Comparison of ENCODE assay signal across 8 cellular contexts in the genomic region with DNA sequence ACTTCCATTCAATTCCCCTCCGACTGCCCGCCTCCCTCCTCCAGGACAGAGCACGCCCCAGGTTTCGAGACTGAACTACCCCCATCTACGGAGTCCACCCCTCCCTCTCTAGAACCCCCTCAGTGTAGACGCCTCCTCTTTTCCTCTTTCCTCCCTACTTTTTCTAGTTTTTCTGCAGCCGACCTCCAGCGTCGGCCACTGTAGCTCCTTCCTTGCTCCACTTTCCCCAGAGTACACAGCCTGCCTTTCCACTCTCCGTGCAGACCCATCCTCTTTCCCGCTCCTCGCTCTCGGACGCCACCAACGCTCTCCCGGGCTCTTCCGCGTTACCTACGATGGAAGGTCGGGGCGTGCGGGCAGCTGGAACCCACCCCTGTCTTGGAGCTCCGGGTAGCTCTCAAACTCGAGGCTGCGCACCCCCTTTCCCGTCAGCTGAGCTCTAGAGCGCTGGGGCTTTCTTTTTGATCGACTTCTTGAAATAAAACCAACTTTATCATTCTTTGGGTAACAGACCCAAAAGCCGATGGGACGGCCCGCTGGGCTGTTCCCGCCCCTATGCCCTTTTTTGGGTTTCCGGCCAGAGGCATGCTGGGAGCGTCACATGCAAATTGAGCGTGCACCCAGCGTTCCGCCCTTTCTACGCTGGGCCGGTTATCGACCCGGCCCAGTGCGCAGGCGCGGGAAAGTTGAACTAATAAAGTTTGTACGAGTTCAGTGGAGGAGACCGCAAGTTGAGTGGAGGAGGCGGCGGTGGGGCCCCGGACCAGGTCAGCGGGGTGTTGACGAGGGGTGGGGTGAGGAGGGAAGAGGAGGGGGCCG. TPM values are rescaled to one million over a fixed set of nuclear protein-coding genes. Genes with fewer than 3 reads are reported as not detected.
DNase-seq lines count a peak whose midpoint lies in the region; ATAC-seq and TF ChIP-seq lines count a peak whose summit lies in the region.

A gene with protein sequence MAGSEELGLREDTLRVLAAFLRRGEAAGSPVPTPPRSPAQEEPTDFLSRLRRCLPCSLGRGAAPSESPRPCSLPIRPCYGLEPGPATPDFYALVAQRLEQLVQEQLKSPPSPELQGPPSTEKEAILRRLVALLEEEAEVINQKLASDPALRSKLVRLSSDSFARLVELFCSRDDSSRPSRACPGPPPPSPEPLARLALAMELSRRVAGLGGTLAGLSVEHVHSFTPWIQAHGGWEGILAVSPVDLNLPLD (plus strand): TSS at position 633 of the 819 bp plus-strand sequence. CDS start 760 bp downstream, outside the sequence.
A gene with protein sequence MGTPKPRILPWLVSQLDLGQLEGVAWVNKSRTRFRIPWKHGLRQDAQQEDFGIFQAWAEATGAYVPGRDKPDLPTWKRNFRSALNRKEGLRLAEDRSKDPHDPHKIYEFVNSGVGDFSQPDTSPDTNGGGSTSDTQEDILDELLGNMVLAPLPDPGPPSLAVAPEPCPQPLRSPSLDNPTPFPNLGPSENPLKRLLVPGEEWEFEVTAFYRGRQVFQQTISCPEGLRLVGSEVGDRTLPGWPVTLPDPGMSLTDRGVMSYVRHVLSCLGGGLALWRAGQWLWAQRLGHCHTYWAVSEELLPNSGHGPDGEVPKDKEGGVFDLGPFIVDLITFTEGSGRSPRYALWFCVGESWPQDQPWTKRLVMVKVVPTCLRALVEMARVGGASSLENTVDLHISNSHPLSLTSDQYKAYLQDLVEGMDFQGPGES (minus strand): TSS at position 557 of the 819 bp plus-strand sequence. CDS start 1,019 bp downstream, outside the sequence.

- H3K4me3 Mint-ChIP-seq in endothelial cell (ENCODE audit: unreplicated experiment): peak within 1 kb of the TSS; percentile 97

- 0 out of 2 replicates have a peak, but pooled peaks cover under 1% of the 10 kb centered on the region for H3K9me3 ChIP-seq in HUES64 (ENCODE audit: insufficient read depth, low read depth, low read length)

- DNase-seq in D341Med (ENCODE audit: low spot score): peak; percentile 95
- DNase-seq in OCI-M1 (lab: John Stamatoyannopoulos, UW): peak; percentile 99
- peak; percentile 100 for DNase-seq in activated T-cell treated with anti-CD3 and anti-CD28 coated beads for 1 hour (ENCODE audit: low read depth)
- peak; percentile 94 for DNase-seq in endothelial cell (ENCODE audit: low spot score)
- DNase-seq in midbrain (lab: John Stamatoyannopoulos, UW): peak; percentile 96
- DNase-seq in stimulated activated CD8-positive, alpha-beta memory T cell treated with anti-CD3 and anti-CD28 coated beads, Interleukin-15, amount 100 ng/mL, for 48 hours (ENCODE audit: low read depth in 2 of 2): peak; percentile 96 to 97

- TF ChIP-seq CTCF in endothelial cell (IDR thresholded peaks at IDR 0.05; ENCODE audit: unreplicated experiment): no peak

- under 1% methylated on average over 52 of the region's 52 CpGs for WGBS in HUES64

- no peaks in the 10 kb centered on the region for H3K9me3 Mint-ChIP-seq in endothelial cell (ENCODE audit: unreplicated experiment)

- no peaks in the 10 kb centered on the region; the same call in 1 of the 2 replicates for H3K4me1 ChIP-seq in HUES64 (ENCODE audit: insufficient read depth, low read length)

- H3K4me1 Mint-ChIP-seq in endothelial cell (ENCODE audit: unreplicated experiment): peaks cover 17% of the 10 kb centered on the region

- H3K27me3 ChIP-seq in HUES64 (ENCODE audit: insufficient read depth, low read length): no peaks in the 10 kb centered on the region

- ATAC-seq in GM21447 (IDR thresholded peaks at IDR 0.05; ENCODE audit: unreplicated experiment): peak; percentile 73

- peak within 1 kb of the TSS; percentile 69 for H3K4me3 ChIP-seq in HUES64 (ENCODE audit: low read length)

- H3K9ac ChIP-seq in HUES64 (ENCODE audit: low read depth, low read length): peak within 1 kb of the TSS; percentile 63

- peaks cover 17% of the 10 kb centered on the region for H3K36me3 Mint-ChIP-seq in endothelial cell (ENCODE audit: low read depth, unreplicated experiment)

- H3K27me3 Mint-ChIP-seq in endothelial cell (ENCODE audit: unreplicated experiment): peaks cover 26% of the 10 kb centered on the region

- H3K36me3 ChIP-seq in HUES64 (ENCODE audit: insufficient read depth, low read length): peaks cover 50% of the 10 kb centered on the region

- peak within 1 kb of the TSS; percentile 94 for H3K27ac ChIP-seq in HUES64 (ENCODE audit: low read depth, low read length)

- peak within 1 kb of the TSS; percentile 80 for H3K27ac Mint-ChIP-seq in endothelial cell (ENCODE audit: unreplicated experiment)

RNA-seq across cellular contexts. Expression of the first gene that starts in this region (rescaled TPM):
- 107 TPM for polyA plus RNA-seq in HUES64 (2013, experiment 1 of 2)
- 100 TPM for polyA plus RNA-seq in HUES64 (2013, experiment 2 of 2)
- total RNA-seq in endothelial cell (ENCODE audit: unreplicated experiment): 50.1 TPM

RNA-seq across cellular contexts. Expression of the second gene that starts in this region (rescaled TPM):
- polyA plus RNA-seq in HUES64 (2013, experiment 1 of 2): 64.1 TPM
- 57.6 TPM for polyA plus RNA-seq in HUES64 (2013, experiment 2 of 2)
- total RNA-seq in endothelial cell (ENCODE audit: unreplicated experiment): 76.1 TPM

Comparison
In these comparisons a context has a peak if more than half of its experiments do, and no peak if none do; other contexts are left out.
1. Peak in every context shown above with its lines: DNase-seq, ATAC-seq, H3K4me3 ChIP-seq and H3K27ac ChIP-seq.